ENCODE assay signal across 11 cellular contexts in genomic region chr4:12041828-12042227, GRCh38.
A peak's percentile ranks its signal among the peaks of the same experiment; 100 is the strongest.
DNase-seq lines count a peak whose midpoint lies in the region; ATAC-seq and TF ChIP-seq lines count a peak whose summit lies in the region.
"Had no signal": no experiment of that assay in that cellular context is flagged by ENCODE, and none has a peak within 500 bp of the region (broad histone marks: within the 10 kb centered on the region; RNA-seq: fewer than 3 reads in every experiment).

No MANE protein-coding gene starts in this region.

- H2AFZ ChIP-seq in SK-N-SH (ENCODE audit: low read depth), result no peak overlapping the region

- H3F3A ChIP-seq in SK-N-SH (replicated peaks; ENCODE audit: insufficient read depth), result no peaks in the 10 kb centered on the region

- WGBS in SK-N-SH (ENCODE audit: low lambda C conversion rate), result 39% methylated on average over 2 of the region's 2 CpGs

- H3K27me3 Mint-ChIP-seq in T-cell, result no peaks in the 10 kb centered on the region
- H3K27me3 Mint-ChIP-seq: activated B cell treated with CpG ODN at 0.5 μM for 24 hours had no signal

- H3K9me3 ChIP-seq in SK-N-SH, result peaks cover 9% of the 10 kb centered on the region; the same call in 1 of the 2 replicates

- H3K4me3 ChIP-seq in SK-N-SH (ENCODE audit: low read depth in 2 of 2, low read length in 1 of 2) (no peak overlapping the region), NB4 (ENCODE audit: low read depth, low read length) (no peak overlapping the region), cardiac fibroblast (replicated peaks in 1 of 2; ENCODE audit: low read depth in 2 of 2, low read length in 2 of 2) (no peak overlapping the region)
- H3K4me3 ChIP-seq: spleen had no signal

- POLR2A ChIA-PET in SK-N-SH (lab: Yijun Ruan, JAX), result no interaction called here
- POLR2A ChIA-PET in T-cell (lab: Charles Lee), result no interaction called here

- H3K4me1 ChIP-seq in SK-N-SH (ENCODE audit: control insufficient read depth in 1 of 2, insufficient read depth in 2 of 2, low read depth in 1 of 2, low read length in 1 of 2), result no peaks in the 10 kb centered on the region
- H3K4me1 ChIP-seq: spleen had no signal

- H3K4me3 Mint-ChIP-seq in T-cell, result no peak overlapping the region
- H3K4me3 Mint-ChIP-seq: activated B cell treated with CpG ODN at 0.5 μM for 24 hours had no signal

- no peaks in the 10 kb centered on the region for H3K36me3 ChIP-seq in SK-N-SH (replicated peaks in 1 of 2; ENCODE audit: control insufficient read depth in 1 of 2, insufficient read depth in 2 of 2, low read length in 1 of 2)
- H3K36me3 ChIP-seq: spleen had no signal

- H3K4me1 Mint-ChIP-seq in T-cell, result no peaks in the 10 kb centered on the region
- H3K4me1 Mint-ChIP-seq: activated B cell treated with CpG ODN at 0.5 μM for 24 hours had no signal

- no peak overlapping the region for H3K9ac ChIP-seq in SK-N-SH

- DNase-seq in SK-N-SH (no peak), NB4 (ENCODE audit: low read depth) (peak; percentile 50), cardiac fibroblast (ENCODE audit: low read depth in 2 of 2) (peak; percentile 7 to 31), pons (ENCODE audit: low spot score) (peak; percentile 24), T-cell (no peak), A172 (ENCODE audit: low spot score) (no peak), NCI-H128 (lab: John Stamatoyannopoulos, UW; ENCODE audit: unreplicated experiment) (no peak)
- DNase-seq: activated B cell treated with CpG ODN at 0.5 μM for 24 hours; activated effector memory CD4-positive, alpha-beta T cell treated with anti-CD3 and anti-CD28 coated beads, Interleukin-2, amount 50 U/mL, for 16 hours; spleen had no signal

- no peaks in the 10 kb centered on the region for H4K20me1 ChIP-seq in SK-N-SH (ENCODE audit: insufficient read depth)

- TF ChIP-seq RAD21 in SK-N-SH (IDR thresholded peaks at IDR 0.05; ENCODE audit: low read length), result peak; percentile 21; the same call in 1 of the 2 replicates

- ATAC-seq in SK-N-SH treated with all-trans-retinoic acid at 6 μM for 48 hours (no peak), T-cell (replicated peaks in 1 of 4) (no peak)

- H3K4me2 ChIP-seq in SK-N-SH, result no peak overlapping the region

- CTCF ChIA-PET in SK-N-SH (lab: Yijun Ruan, JAX) (interaction anchor here (0.5 to 2.9 kb wide), 4 partner anchors 10 to 591 kb away, joined by 3 to 14 read pairs (median 3); no protein-coding TSS in a partner anchor), T-cell (lab: Charles Lee) (no interaction called here)

- TF ChIP-seq CTCF in SK-N-SH (IDR thresholded peaks at IDR 0.05) (no peak), NB4 (IDR thresholded peaks at IDR 0.05; ENCODE audit: low read depth, low read length) (peak; percentile 34), cardiac fibroblast (IDR thresholded peaks at IDR 0.05; ENCODE audit: low read depth, low read length) (no peak)

- H3K27ac ChIP-seq in SK-N-SH (ENCODE audit: low read depth in 2 of 2, low read length in 1 of 2), result no peak overlapping the region
- H3K27ac ChIP-seq: spleen had no signal

- TF ChIP-seq EP300 in SK-N-SH (IDR thresholded peaks at IDR 0.05; ENCODE audit: borderline replicate concordance in 1 of 2, low read depth in 1 of 2, low read length in 1 of 2), result no peak

- no peaks in the 10 kb centered on the region for H3K36me3 Mint-ChIP-seq in T-cell

- H3K9me3 Mint-ChIP-seq in T-cell, result peaks cover 0 to 28% (median 10%) of the 10 kb centered on the region in 3 donors

- TF ChIP-seq POLR2A in NB4 (IDR thresholded peaks at IDR 0.05; ENCODE audit: extremely low read depth, insufficient read length), result no peak

- no peaks in the 10 kb centered on the region for H3K27me3 ChIP-seq in SK-N-SH (ENCODE audit: insufficient read depth)
- H3K27me3 ChIP-seq: spleen had no signal

- H3K27ac Mint-ChIP-seq in T-cell, result no peak overlapping the region
- H3K27ac Mint-ChIP-seq: activated B cell treated with CpG ODN at 0.5 μM for 24 hours had no signal

- no peaks in the 10 kb centered on the region for H3K79me2 ChIP-seq in SK-N-SH (ENCODE audit: insufficient read depth)

- no peaks in the 10 kb centered on the region for H3K9me2 ChIP-seq in SK-N-SH

TF ChIP-seq in SK-N-SH, 30 proteins besides CTCF, POLR2A, EP300 and RAD21:
- TF ChIP-seq GABPA (IDR thresholded peaks at IDR 0.05; ENCODE audit: low read depth) (no peak), PBX3 (IDR thresholded peaks at IDR 0.05) (no peak)

TF ChIP-seq in SK-N-SH treated with all-trans-retinoic acid at 6 μM for 48 hours, 23 proteins besides CTCF, POLR2A, EP300 and RAD21:
- TF ChIP-seq GLIS3 (CRISPR knock-in tag; IDR thresholded peaks at IDR 0.05) (no peak), ZC3H10 (CRISPR knock-in tag; IDR thresholded peaks at IDR 0.05) (no peak), TCF4 (CRISPR knock-in tag; IDR thresholded peaks at IDR 0.05; ENCODE audit: borderline replicate concordance) (no peak), CREB5 (CRISPR knock-in tag; IDR thresholded peaks at IDR 0.05; ENCODE audit: low read depth) (no peak), RARB (CRISPR knock-in tag; IDR thresholded peaks at IDR 0.05) (no peak), SNAI2 (CRISPR knock-in tag; IDR thresholded peaks at IDR 0.05) (no peak), ZFP3 (CRISPR knock-in tag; IDR thresholded peaks at IDR 0.05) (no peak), POU6F1 (CRISPR knock-in tag; IDR thresholded peaks at IDR 0.05; ENCODE audit: borderline replicate concordance, low read depth) (no peak), ZNF8 (CRISPR knock-in tag; IDR thresholded peaks at IDR 0.05) (no peak), ARNTL (CRISPR knock-in tag; IDR thresholded peaks at IDR 0.05; ENCODE audit: borderline replicate concordance, low read depth) (no peak), OSR1 (CRISPR knock-in tag; IDR thresholded peaks at IDR 0.05) (no peak), ESRRG (CRISPR knock-in tag; IDR thresholded peaks at IDR 0.05) (no peak)

Comparison
In these comparisons a context has a peak if more than half of its experiments do, and no peak if none do; other contexts are left out.
1. DNase-seq: peak in NB4 (single experiment), cardiac fibroblast (2 of 2) and pons (single experiment); none in SK-N-SH (single experiment), T-cell (0 of 34), A172 (single experiment) and NCI-H128 (single experiment).